Comparison of ENCODE assay signal across 10 cellular contexts in the genomic region with DNA sequence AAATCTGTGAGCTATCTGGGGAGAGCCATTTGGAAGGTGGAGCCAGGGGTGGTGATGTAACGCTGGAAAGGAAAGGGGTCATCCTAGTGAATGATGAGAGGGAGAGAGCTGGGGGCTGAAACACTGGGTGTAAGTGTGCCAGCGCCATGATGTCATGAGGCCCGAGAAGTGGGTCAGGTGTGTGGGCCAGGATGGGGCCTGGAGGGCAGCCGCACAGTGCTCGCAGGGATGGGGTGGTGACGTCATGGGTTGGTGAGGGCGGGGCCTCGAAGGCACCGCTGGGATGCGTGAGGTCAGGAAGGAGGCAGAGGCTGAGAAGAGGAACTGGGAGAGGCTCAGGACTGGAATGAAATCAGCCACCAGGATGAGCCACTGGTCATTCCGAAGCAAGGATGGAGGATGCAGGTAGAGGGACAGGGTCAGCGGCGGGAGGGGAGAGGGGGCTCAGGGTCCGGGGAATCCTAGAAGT. TPM values are rescaled to one million over a fixed set of nuclear protein-coding genes. Genes with fewer than 3 reads are reported as not detected.
DNase-seq lines count a peak whose midpoint lies in the region; ATAC-seq, FAIRE-seq and TF ChIP-seq lines count a peak whose summit lies in the region.
"Had no signal": no experiment of that assay in that cellular context is flagged by ENCODE, and none has a peak within 500 bp of the region (broad histone marks: within the 10 kb centered on the region; RNA-seq: fewer than 3 reads in every experiment).

No MANE protein-coding gene starts in this region.

- H3K9me3 ChIP-seq in small intestine (ENCODE audit: control insufficient read depth, low read depth): no peaks in the 10 kb centered on the region

- no peaks in the 10 kb centered on the region for H3K27me3 Mint-ChIP-seq in activated naive CD4-positive, alpha-beta T cell treated with anti-CD3 and anti-CD28 coated beads, Interleukin-2, amount 50 U/mL, for 24 hours
- H3K27me3 Mint-ChIP-seq in glutamatergic neuron (ENCODE audit: unreplicated experiment): peaks cover 5% of the 10 kb centered on the region

- peak overlapping the region; percentile 58 for H3K4me3 Mint-ChIP-seq in activated naive CD4-positive, alpha-beta T cell treated with anti-CD3 and anti-CD28 coated beads, Interleukin-2, amount 50 U/mL, for 24 hours
- H3K4me3 Mint-ChIP-seq in glutamatergic neuron (ENCODE audit: unreplicated experiment): peak overlapping the region; percentile 98

- H3K36me3 Mint-ChIP-seq in activated naive CD4-positive, alpha-beta T cell treated with anti-CD3 and anti-CD28 coated beads, Interleukin-2, amount 50 U/mL, for 24 hours: peaks cover 11% of the 10 kb centered on the region
- peaks cover 6 to 9% of the 10 kb centered on the region in 2 donors for H3K36me3 Mint-ChIP-seq in activated naive CD4-positive, alpha-beta T cell treated with anti-CD3 and anti-CD28 coated beads, Interleukin-2, amount 50 U/mL, for 72 hours
- no peaks in the 10 kb centered on the region for H3K36me3 Mint-ChIP-seq in glutamatergic neuron (ENCODE audit: unreplicated experiment)

- no peaks in the 10 kb centered on the region for H3K9me3 Mint-ChIP-seq in activated naive CD4-positive, alpha-beta T cell treated with anti-CD3 and anti-CD28 coated beads, Interleukin-2, amount 50 U/mL, for 24 hours
- H3K9me3 Mint-ChIP-seq in activated naive CD4-positive, alpha-beta T cell treated with anti-CD3 and anti-CD28 coated beads, Interleukin-2, amount 50 U/mL, for 72 hours: no peaks in the 10 kb centered on the region
- H3K9me3 Mint-ChIP-seq in glutamatergic neuron (ENCODE audit: unreplicated experiment): peaks cover 7% of the 10 kb centered on the region

- H3K36me3 ChIP-seq in small intestine (ENCODE audit: control insufficient read depth in 2 of 2, insufficient read depth in 2 of 2, low read length in 2 of 2): no peaks in the 10 kb centered on the region

- peaks cover 42% of the 10 kb centered on the region for H3K4me1 Mint-ChIP-seq in activated naive CD4-positive, alpha-beta T cell treated with anti-CD3 and anti-CD28 coated beads, Interleukin-2, amount 50 U/mL, for 24 hours
- H3K4me1 Mint-ChIP-seq in glutamatergic neuron (ENCODE audit: low read depth, unreplicated experiment): peaks cover 20% of the 10 kb centered on the region

- no peak overlapping the region for H3K4me3 ChIP-seq in small intestine (ENCODE audit: low read depth in 1 of 2, low read length in 2 of 2)

- no peak for TF ChIP-seq CTCF in glutamatergic neuron (IDR thresholded peaks at IDR 0.05; ENCODE audit: partially characterized antibody, unreplicated experiment)

- H3K27me3 ChIP-seq in small intestine (ENCODE audit: control insufficient read depth in 2 of 2, insufficient read depth in 2 of 2, low read length in 2 of 2): no peaks in the 10 kb centered on the region

- H3K27ac ChIP-seq in small intestine (ENCODE audit: low read depth in 1 of 2, low read length in 1 of 2): no peak overlapping the region

- no peak overlapping the region for H3K27ac Mint-ChIP-seq in activated naive CD4-positive, alpha-beta T cell treated with anti-CD3 and anti-CD28 coated beads, Interleukin-2, amount 50 U/mL, for 24 hours
- no peak overlapping the region for H3K27ac Mint-ChIP-seq in activated naive CD4-positive, alpha-beta T cell treated with anti-CD3 and anti-CD28 coated beads, Interleukin-2, amount 50 U/mL, for 72 hours
- H3K27ac Mint-ChIP-seq in glutamatergic neuron (ENCODE audit: unreplicated experiment): peak overlapping the region; percentile 89

- WGBS in small intestine, 3 donors: 16 to 32% (median 19%) methylated on average over 14 of the region's 14 CpGs

- no peak for ATAC-seq in activated naive CD4-positive, alpha-beta T cell treated with anti-CD3 and anti-CD28 coated beads, Interleukin-2, amount 50 U/mL, for 72 hours
- ATAC-seq in SK-N-SH treated with all-trans-retinoic acid at 6 μM for 48 hours: peak; percentile 18; the same call in 2 of the 3 replicates
- no peak for ATAC-seq in stimulated activated naive CD8-positive, alpha-beta T cell treated with anti-CD3 and anti-CD28 coated beads, Interleukin-15, Interleukin-2, amounts not matched to agents 100 U/mL and 50 U/mL, for 24 hours
- ATAC-seq in GM18868 (IDR thresholded peaks at IDR 0.05; ENCODE audit: unreplicated experiment): no peak
- ATAC-seq in HG02981 (IDR thresholded peaks at IDR 0.05; ENCODE audit: unreplicated experiment): no peak

- no peak for FAIRE-seq in small intestine (lab: Jason Lieb, UNC)
- FAIRE-seq: TTC549 had no signal

- peaks cover 2 to 9% of the 10 kb centered on the region in 2 donors for H3K4me1 ChIP-seq in small intestine (ENCODE audit: control insufficient read depth in 2 of 2, insufficient read depth in 1 of 2, low read depth in 1 of 2, low read length in 1 of 2)

- DNase-seq in activated naive CD4-positive, alpha-beta T cell treated with anti-CD3 and anti-CD28 coated beads, Interleukin-2, amount 50 U/mL, for 72 hours (ENCODE audit: low spot score in 2 of 2): no peak
- peak; percentile 82 for DNase-seq in glutamatergic neuron
- DNase-seq in stimulated activated naive CD8-positive, alpha-beta T cell treated with anti-CD3 and anti-CD28 coated beads, Interleukin-15, Interleukin-2, amounts not matched to agents 100 U/mL and 50 U/mL, for 24 hours: peak; percentile 36
- no peak for DNase-seq in small intestine

TF ChIP-seq in SK-N-SH treated with all-trans-retinoic acid at 6 μM for 48 hours, 23 proteins besides CTCF, POLR2A, EP300 and RAD21:
- TF ChIP-seq ZC3H10 (CRISPR knock-in tag; IDR thresholded peaks at IDR 0.05): no peak
- TF ChIP-seq, protein P1, sequence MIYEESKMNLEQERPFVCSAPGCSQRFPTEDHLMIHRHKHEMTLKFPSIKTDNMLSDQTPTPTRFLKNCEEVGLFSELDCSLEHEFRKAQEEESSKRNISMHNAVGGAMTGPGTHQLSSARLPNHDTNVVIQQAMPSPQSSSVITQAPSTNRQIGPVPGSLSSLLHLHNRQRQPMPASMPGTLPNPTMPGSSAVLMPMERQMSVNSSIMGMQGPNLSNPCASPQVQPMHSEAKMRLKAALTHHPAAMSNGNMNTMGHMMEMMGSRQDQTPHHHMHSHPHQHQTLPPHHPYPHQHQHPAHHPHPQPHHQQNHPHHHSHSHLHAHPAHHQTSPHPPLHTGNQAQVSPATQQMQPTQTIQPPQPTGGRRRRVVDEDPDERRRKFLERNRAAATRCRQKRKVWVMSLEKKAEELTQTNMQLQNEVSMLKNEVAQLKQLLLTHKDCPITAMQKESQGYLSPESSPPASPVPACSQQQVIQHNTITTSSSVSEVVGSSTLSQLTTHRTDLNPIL (CRISPR knock-in tag; IDR thresholded peaks at IDR 0.05; ENCODE audit: low read depth): peak; percentile 29; the same call in 1 of the 2 replicates
- 0 out of 2 replicates have a peak, but pooled peaks have one; percentile 30 for TF ChIP-seq ZNF565 (CRISPR knock-in tag; conservative IDR thresholded peaks at IDR 0.05; ENCODE audit: low read depth)
- TF ChIP-seq ZNF70 (CRISPR knock-in tag; IDR thresholded peaks at IDR 0.05): peak; percentile 12; the same call in 1 of the 2 replicates
- no peak for TF ChIP-seq TOX (CRISPR knock-in tag; IDR thresholded peaks at IDR 0.05; ENCODE audit: borderline replicate concordance)
- TF ChIP-seq, protein P2, sequence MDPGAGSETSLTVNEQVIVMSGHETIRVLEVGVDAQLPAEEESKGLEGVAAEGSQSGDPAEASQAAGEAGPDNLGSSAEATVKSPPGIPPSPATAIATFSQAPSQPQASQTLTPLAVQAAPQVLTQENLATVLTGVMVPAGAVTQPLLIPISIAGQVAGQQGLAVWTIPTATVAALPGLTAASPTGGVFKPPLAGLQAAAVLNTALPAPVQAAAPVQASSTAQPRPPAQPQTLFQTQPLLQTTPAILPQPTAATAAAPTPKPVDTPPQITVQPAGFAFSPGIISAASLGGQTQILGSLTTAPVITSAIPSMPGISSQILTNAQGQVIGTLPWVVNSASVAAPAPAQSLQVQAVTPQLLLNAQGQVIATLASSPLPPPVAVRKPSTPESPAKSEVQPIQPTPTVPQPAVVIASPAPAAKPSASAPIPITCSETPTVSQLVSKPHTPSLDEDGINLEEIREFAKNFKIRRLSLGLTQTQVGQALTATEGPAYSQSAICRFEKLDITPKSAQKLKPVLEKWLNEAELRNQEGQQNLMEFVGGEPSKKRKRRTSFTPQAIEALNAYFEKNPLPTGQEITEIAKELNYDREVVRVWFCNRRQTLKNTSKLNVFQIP (CRISPR knock-in tag; IDR thresholded peaks at IDR 0.05; ENCODE audit: borderline replicate concordance, low read depth): no peak

RNA-seq across cellular contexts. Expression of gene CCDC61, which starts 4.4 kb away (rescaled TPM):
- total RNA-seq in activated naive CD4-positive, alpha-beta T cell treated with anti-CD3 and anti-CD28 coated beads, Interleukin-2, amount 50 U/mL, for 72 hours: 10 to 100 TPM; 29.3 to 34.4 TPM
- total RNA-seq in glutamatergic neuron (ENCODE audit: unreplicated experiment): 33.5 TPM
- polyA plus RNA-seq in small intestine: 10 to 100 TPM in 1 of 3 donors, 1 to 10 TPM in 2; 7.8 to 13.3 (median 9.4) TPM

RNA-seq across cellular contexts. Expression of gene PGLYRP1, which starts 23.2 kb away (rescaled TPM):
- not detected for total RNA-seq in activated naive CD4-positive, alpha-beta T cell treated with anti-CD3 and anti-CD28 coated beads, Interleukin-2, amount 50 U/mL, for 72 hours
- total RNA-seq in glutamatergic neuron (ENCODE audit: unreplicated experiment): not detected
- not detected for polyA plus RNA-seq in small intestine
- total RNA-seq: fibroblast of villous mesenchyme had no signal

RNA-seq across cellular contexts. Expression of gene NOVA2, which starts 26.0 kb away (rescaled TPM):
- under 1 TPM in 1 of 2 donors, not detected in 1; 0.08 TPM for total RNA-seq in activated naive CD4-positive, alpha-beta T cell treated with anti-CD3 and anti-CD28 coated beads, Interleukin-2, amount 50 U/mL, for 72 hours
- total RNA-seq in glutamatergic neuron (ENCODE audit: unreplicated experiment): 163 TPM
- polyA plus RNA-seq in small intestine: 1 to 10 TPM in 1 of 3 donors, under 1 TPM in 2; under 0.01 to 2.0 (median 0.27) TPM
- total RNA-seq: fibroblast of villous mesenchyme had no signal

RNA-seq across cellular contexts. Expression of gene IGFL4, which starts 41.1 kb away (rescaled TPM):
- total RNA-seq in activated naive CD4-positive, alpha-beta T cell treated with anti-CD3 and anti-CD28 coated beads, Interleukin-2, amount 50 U/mL, for 72 hours: not detected
- 0.20 TPM for total RNA-seq in glutamatergic neuron (ENCODE audit: unreplicated experiment)
- under 1 TPM in 1 of 3 donors, not detected in 2; 0.03 TPM for polyA plus RNA-seq in small intestine
- total RNA-seq: fibroblast of villous mesenchyme had no signal

Comparison
In these comparisons a context has a peak if more than half of its experiments do, and no peak if none do; other contexts are left out.
1. DNase-seq: peak in glutamatergic neuron (single experiment) and stimulated activated naive CD8-positive, alpha-beta T cell treated with anti-CD3 and anti-CD28 coated beads, Interleukin-15, Interleukin-2, amounts not matched to agents 100 U/mL and 50 U/mL, for 24 hours (single experiment); none in activated naive CD4-positive, alpha-beta T cell treated with anti-CD3 and anti-CD28 coated beads, Interleukin-2, amount 50 U/mL, for 72 hours (0 of 2) and small intestine (single experiment).
2. RNA of gene NOVA2, which starts 26.0 kb away (total RNA-seq): 163 TPM in glutamatergic neuron (single experiment); 0.08 TPM in activated naive CD4-positive, alpha-beta T cell treated with anti-CD3 and anti-CD28 coated beads, Interleukin-2, amount 50 U/mL, for 72 hours; every median in the first group is over 100 times any median in the second.